In genomic region chr13:40272776-40273139, GRCh38 we compare ENCODE assay signal across 12 cellular contexts.
A peak's percentile ranks its signal among the peaks of the same experiment; 100 is the strongest.
DNase-seq lines count a peak whose midpoint lies in the region; ATAC-seq and TF ChIP-seq lines count a peak whose summit lies in the region.
"Had no signal": no experiment of that assay in that cellular context is flagged by ENCODE, and none has a peak within 500 bp of the region (broad histone marks: within the 10 kb centered on the region; RNA-seq: fewer than 3 reads in every experiment).

No MANE protein-coding gene starts in this region.

- WGBS in gastroesophageal sphincter (ENCODE audit: low coverage in 1 of 2), 2 donors = 67 to 80% methylated on average over 1 of the region's 4 CpGs
- WGBS in body of pancreas, 2 donors = 84 to 97% methylated on average over 4 of the region's 4 CpGs

- peaks cover 13% of the 10 kb centered on the region for H3K4me1 Mint-ChIP-seq in activated T-helper 2 cell treated with anti-CD3 and anti-CD28 coated beads, Interferon-gamma antibody, Interleukin-2, Interleukin-4, amounts not matched to agents 10 μg/mL and 5 μg/mL and 100 μg/mL, durations not matched to agents 14 hours and 24 hours and 36 hours (ENCODE audit: low read depth)

- no peak for DNase-seq in activated naive CD4-positive, alpha-beta T cell treated with anti-CD3 and anti-CD28 coated beads, Interleukin-2, amount 50 U/mL, for 72 hours (ENCODE audit: low spot score in 2 of 2)
- no peak for DNase-seq in activated naive CD4-positive, alpha-beta T cell treated with Interleukin-2 at 50 U/mL for 16 hours
- no peak for DNase-seq in activated T-helper 2 cell treated with anti-CD3 and anti-CD28 coated beads, Interferon-gamma antibody, Interleukin-2, Interleukin-4, amounts not matched to agents 10 μg/mL and 5 μg/mL and 100 μg/mL, durations not matched to agents 14 hours and 24 hours and 36 hours (ENCODE audit: low spot score)
- DNase-seq in tibial artery (no peak), body of pancreas (no peak), NCI-H524 treated with DMSO at 0.1 percent for 48 hours (lab: John Stamatoyannopoulos, UW) (no peak), Kasumi-1 (lab: John Stamatoyannopoulos, UW) (no peak)
- DNase-seq: effector CD4-positive, alpha-beta T cell; NCI-H526 had no signal

- H3K4me1 ChIP-seq in gastroesophageal sphincter (peaks cover 19 to 42% (median 19%) of the 10 kb centered on the region in 3 donors), tibial artery (peaks cover 0 to 36% (median 24%) of the 10 kb centered on the region in 4 donors), body of pancreas (peaks cover 20% of the 10 kb centered on the region)

- no peak overlapping the region for H3K27ac Mint-ChIP-seq in activated naive CD4-positive, alpha-beta T cell treated with anti-CD3 and anti-CD28 coated beads, Interleukin-2, amount 50 U/mL, for 72 hours
- H3K27ac Mint-ChIP-seq in activated T-helper 2 cell treated with anti-CD3 and anti-CD28 coated beads, Interferon-gamma antibody, Interleukin-2, Interleukin-4, amounts not matched to agents 10 μg/mL and 5 μg/mL and 100 μg/mL, durations not matched to agents 14 hours and 24 hours and 36 hours = peak overlapping the region; percentile 64
- H3K27ac Mint-ChIP-seq: neural progenitor cell; T-helper 1 cell treated with Interleukin-12 subunit alpha and Interleukin-12 subunit beta and Interleukin-4 antibody, amounts not matched to agents 30 μg/mL and 1 μg/mL, for 36 hours had no signal

- no peaks in the 10 kb centered on the region for H3K27me3 ChIP-seq in gastroesophageal sphincter
- no peaks in the 10 kb centered on the region for H3K27me3 ChIP-seq in tibial artery
- H3K27me3 ChIP-seq in body of pancreas = no peaks in the 10 kb centered on the region
- H3K27me3 ChIP-seq: neural progenitor cell had no signal

- H3K9me3 Mint-ChIP-seq in activated naive CD4-positive, alpha-beta T cell treated with anti-CD3 and anti-CD28 coated beads, Interleukin-2, amount 50 U/mL, for 72 hours = peaks cover 0 to 4% of the 10 kb centered on the region in 2 donors
- no peaks in the 10 kb centered on the region for H3K9me3 Mint-ChIP-seq in activated T-helper 2 cell treated with anti-CD3 and anti-CD28 coated beads, Interferon-gamma antibody, Interleukin-2, Interleukin-4, amounts not matched to agents 10 μg/mL and 5 μg/mL and 100 μg/mL, durations not matched to agents 14 hours and 24 hours and 36 hours
- H3K9me3 Mint-ChIP-seq: neural progenitor cell; T-helper 1 cell treated with Interleukin-12 subunit alpha and Interleukin-12 subunit beta and Interleukin-4 antibody, amounts not matched to agents 30 μg/mL and 1 μg/mL, for 36 hours had no signal

- H3K4me3 ChIP-seq in gastroesophageal sphincter = no peak overlapping the region
- no peak overlapping the region for H3K4me3 ChIP-seq in tibial artery
- H3K4me3 ChIP-seq in body of pancreas = no peak overlapping the region
- H3K4me3 ChIP-seq: neural progenitor cell had no signal

- H3K36me3 ChIP-seq in gastroesophageal sphincter = no peaks in the 10 kb centered on the region
- H3K36me3 ChIP-seq in tibial artery = no peaks in the 10 kb centered on the region
- no peaks in the 10 kb centered on the region for H3K36me3 ChIP-seq in body of pancreas (replicated peaks in 1 of 2; ENCODE audit: insufficient read depth in 1 of 2, low read depth in 2 of 2)
- H3K36me3 ChIP-seq: neural progenitor cell had no signal

- ATAC-seq in activated naive CD4-positive, alpha-beta T cell treated with anti-CD3 and anti-CD28 coated beads, Interleukin-2, amount 50 U/mL, for 72 hours = peak; percentile 67 to 69
- ATAC-seq in gastroesophageal sphincter = no peak
- no peak for ATAC-seq in body of pancreas

- intact Hi-C loops in activated T-helper 2 cell treated with anti-CD3 and anti-CD28 coated beads, Interferon-gamma antibody, Interleukin-2, Interleukin-4, amounts not matched to agents 10 μg/mL and 5 μg/mL and 100 μg/mL, durations not matched to agents 14 hours and 24 hours and 36 hours (cut with micrococcal nuclease) = no loop called here
- intact Hi-C loops in tibial artery (cut with DNase I; ENCODE audit: low total_unique reads) (no loop called here), body of pancreas (cut with DNase I) (no loop called here)

- no peak for TF ChIP-seq EP300 in gastroesophageal sphincter (IDR thresholded peaks at IDR 0.05)

- TF ChIP-seq CTCF in gastroesophageal sphincter (IDR thresholded peaks at IDR 0.05) (no peak), tibial artery (IDR thresholded peaks at IDR 0.05) (no peak), body of pancreas (IDR thresholded peaks at IDR 0.05) (no peak)

- H3K9me3 ChIP-seq in gastroesophageal sphincter (no peaks in the 10 kb centered on the region), tibial artery (no peaks in the 10 kb centered on the region), body of pancreas (no peaks in the 10 kb centered on the region)

- H3K27ac ChIP-seq in gastroesophageal sphincter (peak overlapping the region; percentile 83 to 97 (median 86)), tibial artery (peak overlapping the region; percentile 74 to 82), body of pancreas (peak overlapping the region in 2 of 4 donors; percentile 58 to 65)
- H3K27ac ChIP-seq: neural progenitor cell had no signal

- H3K36me3 Mint-ChIP-seq in activated naive CD4-positive, alpha-beta T cell treated with anti-CD3 and anti-CD28 coated beads, Interleukin-2, amount 50 U/mL, for 72 hours = peaks cover 0 to 4% of the 10 kb centered on the region in 2 donors
- H3K36me3 Mint-ChIP-seq in activated T-helper 2 cell treated with anti-CD3 and anti-CD28 coated beads, Interferon-gamma antibody, Interleukin-2, Interleukin-4, amounts not matched to agents 10 μg/mL and 5 μg/mL and 100 μg/mL, durations not matched to agents 14 hours and 24 hours and 36 hours (ENCODE audit: low read depth) = no peaks in the 10 kb centered on the region
- H3K36me3 Mint-ChIP-seq: neural progenitor cell had no signal

- no peak overlapping the region for H3K4me3 Mint-ChIP-seq in activated T-helper 2 cell treated with anti-CD3 and anti-CD28 coated beads, Interferon-gamma antibody, Interleukin-2, Interleukin-4, amounts not matched to agents 10 μg/mL and 5 μg/mL and 100 μg/mL, durations not matched to agents 14 hours and 24 hours and 36 hours (ENCODE audit: low read depth)
- H3K4me3 Mint-ChIP-seq: neural progenitor cell; T-helper 1 cell treated with Interleukin-12 subunit alpha and Interleukin-12 subunit beta and Interleukin-4 antibody, amounts not matched to agents 30 μg/mL and 1 μg/mL, for 36 hours had no signal

- no peaks in the 10 kb centered on the region for H3K27me3 Mint-ChIP-seq in activated T-helper 2 cell treated with anti-CD3 and anti-CD28 coated beads, Interferon-gamma antibody, Interleukin-2, Interleukin-4, amounts not matched to agents 10 μg/mL and 5 μg/mL and 100 μg/mL, durations not matched to agents 14 hours and 24 hours and 36 hours (ENCODE audit: low read depth)

- TF ChIP-seq POLR2A in gastroesophageal sphincter (IDR thresholded peaks at IDR 0.05) = no peak
- no peak for TF ChIP-seq POLR2A in body of pancreas (IDR thresholded peaks at IDR 0.05)

Comparison
In these comparisons a context has a peak if more than half of its experiments do, and no peak if none do; other contexts are left out.
1. ATAC-seq: peak in activated naive CD4-positive, alpha-beta T cell treated with anti-CD3 and anti-CD28 coated beads, Interleukin-2, amount 50 U/mL, for 72 hours (2 of 2); none in gastroesophageal sphincter (single experiment) and body of pancreas (single experiment).